In genomic region chr4:133068083-133068482, GRCh38 we compare ENCODE assay signal across 1 cellular context.
TF ChIP-seq lines count a peak whose summit lies in the region.

No MANE protein-coding gene starts in this region.

TF ChIP-seq in HepG2, 621 proteins besides CTCF, POLR2A, EP300 and RAD21 (continued from another document):
- no peak for TF ChIP-seq ZNF770 (CRISPR knock-in tag; IDR thresholded peaks at IDR 0.05)
